In the genomic region with DNA sequence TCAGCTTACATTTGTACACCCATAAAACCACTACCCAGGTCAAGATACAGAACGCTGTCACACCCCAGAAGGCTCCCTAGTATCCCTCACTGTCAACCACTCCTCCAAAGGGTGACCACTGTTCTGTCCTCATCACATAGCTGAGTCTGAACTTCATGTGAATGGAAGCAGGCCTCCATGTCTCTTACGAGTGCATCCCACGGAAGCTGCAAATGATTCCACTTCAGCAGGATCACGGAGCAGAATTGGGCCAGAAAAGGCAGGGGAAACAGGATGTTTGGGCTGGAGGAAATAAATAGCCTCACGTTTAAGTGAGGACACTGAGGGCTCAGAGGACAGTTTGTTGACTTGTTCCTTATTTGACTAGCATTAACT, we compare ENCODE assay signal across 1 cellular context.
TF ChIP-seq lines count a peak whose summit lies in the region.

No MANE protein-coding gene starts in this region.

TF ChIP-seq in A549, 52 proteins besides CTCF, POLR2A, EP300 and RAD21:
- TF ChIP-seq SREBF2 (IDR thresholded peaks at IDR 0.05) = no peak
- TF ChIP-seq EHF (CRISPR knock-in tag; IDR thresholded peaks at IDR 0.05) = no peak
- TF ChIP-seq USF2 (IDR thresholded peaks at IDR 0.05) = no peak
- TF ChIP-seq JUNB (IDR thresholded peaks at IDR 0.05) = no peak
- TF ChIP-seq HOXB13 (CRISPR knock-in tag; IDR thresholded peaks at IDR 0.05; ENCODE audit: low read depth) = no peak
- TF ChIP-seq NR3C1 (IDR thresholded peaks at IDR 0.05) = no peak
- no peak for TF ChIP-seq FOSB (CRISPR knock-in tag; IDR thresholded peaks at IDR 0.05)
- TF ChIP-seq ESRRA (IDR thresholded peaks at IDR 0.05; ENCODE audit: borderline replicate concordance, low read length) = no peak
- no peak for TF ChIP-seq SMC3 (IDR thresholded peaks at IDR 0.05)
- no peak for TF ChIP-seq FOXS1 (CRISPR knock-in tag; IDR thresholded peaks at IDR 0.05)
- no peak for TF ChIP-seq ZNF302 (CRISPR knock-in tag; IDR thresholded peaks at IDR 0.05)
- TF ChIP-seq, protein P1, sequence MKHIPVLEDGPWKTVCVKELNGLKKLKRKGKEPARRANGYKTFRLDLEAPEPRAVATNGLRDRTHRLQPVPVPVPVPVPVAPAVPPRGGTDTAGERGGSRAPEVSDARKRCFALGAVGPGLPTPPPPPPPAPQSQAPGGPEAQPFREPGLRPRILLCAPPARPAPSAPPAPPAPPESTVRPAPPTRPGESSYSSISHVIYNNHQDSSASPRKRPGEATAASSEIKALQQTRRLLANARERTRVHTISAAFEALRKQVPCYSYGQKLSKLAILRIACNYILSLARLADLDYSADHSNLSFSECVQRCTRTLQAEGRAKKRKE (CRISPR knock-in tag; IDR thresholded peaks at IDR 0.05; ENCODE audit: low read depth) = no peak
- no peak for TF ChIP-seq ZFP36 (IDR thresholded peaks at IDR 0.05; ENCODE audit: borderline replicate concordance, partially characterized antibody)
- no peak for TF ChIP-seq HOXB5 (CRISPR knock-in tag; IDR thresholded peaks at IDR 0.05)
